ENCODE assay signal across 7 cellular contexts in the genomic region with DNA sequence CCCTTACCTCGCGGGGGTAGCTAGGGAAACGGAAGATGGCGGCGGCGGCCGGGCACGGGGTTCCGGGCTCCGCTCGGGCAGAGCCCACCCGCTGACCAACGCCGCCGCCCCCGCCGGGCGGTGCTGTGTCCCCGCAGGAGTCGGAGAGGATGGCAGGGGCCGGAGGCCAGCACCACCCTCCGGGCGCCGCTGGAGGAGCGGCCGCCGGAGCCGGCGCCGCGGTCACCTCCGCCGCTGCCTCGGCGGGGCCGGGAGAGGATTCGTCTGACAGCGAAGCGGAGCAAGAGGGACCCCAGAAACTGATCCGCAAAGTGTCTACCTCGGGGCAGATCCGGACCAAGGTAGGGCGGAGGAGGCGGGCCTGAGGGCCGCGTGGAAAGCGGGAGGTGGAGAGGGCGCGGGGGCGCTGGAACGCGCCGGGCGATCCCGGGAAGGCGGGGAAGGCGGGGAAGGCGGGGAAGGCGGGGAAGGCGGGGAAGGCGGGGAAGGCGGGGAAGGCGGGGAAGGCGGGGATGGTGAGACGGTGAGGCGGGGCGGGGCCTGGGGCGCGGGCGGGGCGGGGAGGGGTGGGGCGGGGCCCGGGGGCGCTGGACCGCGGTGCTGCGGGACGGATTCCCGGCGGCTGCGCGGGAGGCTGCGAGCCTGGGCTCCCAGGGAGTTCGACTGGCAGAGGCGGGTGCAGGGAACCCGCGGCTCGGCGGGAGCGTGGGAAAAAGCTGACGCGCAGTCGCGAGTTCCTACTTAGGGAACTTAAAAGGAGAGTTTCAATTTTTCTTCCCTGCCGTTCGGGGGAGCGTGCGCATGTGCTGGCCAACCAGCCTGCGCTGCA. TPM values are rescaled to one million over a fixed set of nuclear protein-coding genes. Genes with fewer than 3 reads are reported as not detected.
A peak's percentile ranks its signal among the peaks of the same experiment; 100 is the strongest.
DNase-seq lines count a peak whose midpoint lies in the region; ATAC-seq and TF ChIP-seq lines count a peak whose summit lies in the region.

A gene with protein sequence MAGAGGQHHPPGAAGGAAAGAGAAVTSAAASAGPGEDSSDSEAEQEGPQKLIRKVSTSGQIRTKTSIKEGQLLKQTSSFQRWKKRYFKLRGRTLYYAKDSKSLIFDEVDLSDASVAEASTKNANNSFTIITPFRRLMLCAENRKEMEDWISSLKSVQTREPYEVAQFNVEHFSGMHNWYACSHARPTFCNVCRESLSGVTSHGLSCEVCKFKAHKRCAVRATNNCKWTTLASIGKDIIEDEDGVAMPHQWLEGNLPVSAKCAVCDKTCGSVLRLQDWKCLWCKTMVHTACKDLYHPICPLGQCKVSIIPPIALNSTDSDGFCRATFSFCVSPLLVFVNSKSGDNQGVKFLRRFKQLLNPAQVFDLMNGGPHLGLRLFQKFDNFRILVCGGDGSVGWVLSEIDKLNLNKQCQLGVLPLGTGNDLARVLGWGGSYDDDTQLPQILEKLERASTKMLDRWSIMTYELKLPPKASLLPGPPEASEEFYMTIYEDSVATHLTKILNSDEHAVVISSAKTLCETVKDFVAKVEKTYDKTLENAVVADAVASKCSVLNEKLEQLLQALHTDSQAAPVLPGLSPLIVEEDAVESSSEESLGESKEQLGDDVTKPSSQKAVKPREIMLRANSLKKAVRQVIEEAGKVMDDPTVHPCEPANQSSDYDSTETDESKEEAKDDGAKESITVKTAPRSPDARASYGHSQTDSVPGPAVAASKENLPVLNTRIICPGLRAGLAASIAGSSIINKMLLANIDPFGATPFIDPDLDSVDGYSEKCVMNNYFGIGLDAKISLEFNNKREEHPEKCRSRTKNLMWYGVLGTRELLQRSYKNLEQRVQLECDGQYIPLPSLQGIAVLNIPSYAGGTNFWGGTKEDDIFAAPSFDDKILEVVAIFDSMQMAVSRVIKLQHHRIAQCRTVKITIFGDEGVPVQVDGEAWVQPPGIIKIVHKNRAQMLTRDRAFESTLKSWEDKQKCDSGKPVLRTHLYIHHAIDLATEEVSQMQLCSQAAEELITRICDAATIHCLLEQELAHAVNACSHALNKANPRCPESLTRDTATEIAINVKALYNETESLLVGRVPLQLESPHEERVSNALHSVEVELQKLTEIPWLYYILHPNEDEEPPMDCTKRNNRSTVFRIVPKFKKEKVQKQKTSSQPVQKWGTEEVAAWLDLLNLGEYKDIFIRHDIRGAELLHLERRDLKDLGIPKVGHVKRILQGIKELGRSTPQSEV (plus strand): TSS at position 24 of the 829 bp plus-strand sequence. CDS start 126 bp downstream, at position 150.

- peak; percentile 24 for TF ChIP-seq POLR2A in GM15510 (IDR thresholded peaks at IDR 0.05; ENCODE audit: borderline replicate concordance, extremely low read depth, insufficient read length)

- TF ChIP-seq CTCF in WERI-Rb-1 (IDR thresholded peaks at IDR 0.05; ENCODE audit: low read depth, low read length) (no peak), cardiac fibroblast (IDR thresholded peaks at IDR 0.05; ENCODE audit: low read depth, low read length) (no peak)

- H3K4me3 ChIP-seq in WERI-Rb-1 (ENCODE audit: low read depth, low read length) (peak within 1 kb of the TSS; percentile 60), cardiac fibroblast (replicated peaks in 1 of 2; ENCODE audit: low read depth in 2 of 2, low read length in 2 of 2) (peak within 1 kb of the TSS; percentile 79 to 88), skin epidermis (peak within 1 kb of the TSS; percentile 52 to 95 (median 87))

- H3K4me1 Mint-ChIP-seq in immature natural killer cell, result peaks cover 13% of the 10 kb centered on the region in 2 donors

- H3K27ac Mint-ChIP-seq in immature natural killer cell, result peak within 1 kb of the TSS in 2 of 6 donors; percentile 28 to 60

- H3K9me3 ChIP-seq in WERI-Rb-1 (ENCODE audit: severe bottlenecking), result no peaks in the 10 kb centered on the region

- DNase-seq in NCI-H146 (lab: John Stamatoyannopoulos, UW) (peak; percentile 92), WERI-Rb-1 (peak; percentile 68), cardiac fibroblast (ENCODE audit: low read depth in 2 of 2) (peak; percentile 66 to 84), immature natural killer cell (peak; percentile 35 to 36 (median 36))

- no peaks in the 10 kb centered on the region for H3K36me3 ChIP-seq in WERI-Rb-1

- peaks cover 5 to 17% (median 17%) of the 10 kb centered on the region in 3 donors for H3K27me3 Mint-ChIP-seq in immature natural killer cell (ENCODE audit: low read depth in 3 of 3)

- peak; percentile 52 for ATAC-seq in HG02642 (IDR thresholded peaks at IDR 0.05; ENCODE audit: poor library complexity, unreplicated experiment)

- no peaks in the 10 kb centered on the region for H3K27me3 ChIP-seq in WERI-Rb-1 (ENCODE audit: insufficient read depth, low read depth, severe bottlenecking)

- peaks cover 0 to 3% (median 0%) of the 10 kb centered on the region in 3 donors for H3K36me3 Mint-ChIP-seq in immature natural killer cell

- H3K27ac ChIP-seq in WERI-Rb-1 (peak within 1 kb of the TSS; percentile 69), skin epidermis (peak within 1 kb of the TSS; percentile 56 to 94 (median 88))

- peak within 1 kb of the TSS; percentile 80 to 88 (median 80) for H3K4me3 Mint-ChIP-seq in immature natural killer cell

- H3K9me3 Mint-ChIP-seq in immature natural killer cell, result no peaks in the 10 kb centered on the region

RNA-seq across cellular contexts. Expression of the gene that starts here (rescaled TPM):
- polyA plus RNA-seq in immature natural killer cell, result 1 to 10 TPM in 1 of 3 donors, under 1 TPM in 1, not detected in 1; 0.03 to 1.1 TPM

Comparison
In these comparisons a context has a peak if more than half of its experiments do, and no peak if none do; other contexts are left out.
1. Peak in every context shown above with its lines: DNase-seq, ATAC-seq, H3K4me3 ChIP-seq and H3K27ac ChIP-seq.
2. DNase-seq: peak in every context shown above with its lines; median percentile 92 in NCI-H146; 75 in cardiac fibroblast; 68 in WERI-Rb-1; 36 in immature natural killer cell.